Comparison of ENCODE assay signal across 22 cellular contexts in the genomic region with DNA sequence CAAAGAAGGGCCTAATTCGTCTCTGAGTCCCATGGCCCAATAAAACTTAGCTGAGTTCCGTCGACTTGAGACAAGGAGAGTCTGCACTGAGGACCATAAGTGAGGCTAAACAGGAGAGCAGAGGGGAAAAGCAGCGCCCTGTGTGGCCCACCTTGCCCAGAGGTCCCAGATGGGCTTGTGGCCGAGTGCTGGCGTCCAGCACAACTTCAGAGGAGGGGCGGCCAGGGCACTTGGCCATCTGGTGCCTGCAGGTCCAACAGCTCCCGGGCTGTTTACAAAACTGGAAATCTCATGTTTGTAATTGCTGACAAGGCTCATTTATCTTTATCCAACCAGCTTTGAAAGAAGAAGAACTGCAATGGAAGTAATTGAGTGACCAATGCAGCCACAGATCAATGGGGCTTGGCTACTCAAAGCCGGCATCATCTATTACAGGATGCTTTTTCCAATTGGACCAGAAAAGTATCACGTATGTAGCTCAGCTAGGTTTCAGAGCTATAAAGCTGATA.
A peak's percentile ranks its signal among the peaks of the same experiment; 100 is the strongest.
DNase-seq lines count a peak whose midpoint lies in the region; ATAC-seq, FAIRE-seq and TF ChIP-seq lines count a peak whose summit lies in the region.
"Had no signal": no experiment of that assay in that cellular context is flagged by ENCODE, and none has a peak within 500 bp of the region (broad histone marks: within the 10 kb centered on the region; RNA-seq: fewer than 3 reads in every experiment).

No MANE protein-coding gene starts in this region.

- no peak for TF ChIP-seq EP300 in A549 (IDR thresholded peaks at IDR 0.05)
- TF ChIP-seq EP300 in esophagus muscularis mucosa (IDR thresholded peaks at IDR 0.05), result no peak

- H3K27me3 ChIP-seq in IMR-90 (ENCODE audit: control insufficient read depth, insufficient read depth, low read length) (no peaks in the 10 kb centered on the region), esophagus muscularis mucosa (peaks cover 0 to 6% (median 0%) of the 10 kb centered on the region in 4 donors)
- H3K27me3 ChIP-seq: BLaER1 treated with 17β-estradiol and CSF1 and Interleukin-3, amounts not matched to agents 10 nM and 100 nM had no signal

- no peak overlapping the region for H3K4ac ChIP-seq in IMR-90 (ENCODE audit: low read depth, low read length)

- H2AK5ac ChIP-seq in IMR-90 (ENCODE audit: low read depth, low read length), result no peak overlapping the region

- H3K4me3 Mint-ChIP-seq in neural crest cell, result no peak overlapping the region
- H3K4me3 Mint-ChIP-seq: B cell; CD4-positive, alpha-beta T cell; CD8-positive, alpha-beta T cell had no signal

- TF ChIP-seq CTCF in A549 (IDR thresholded peaks at IDR 0.05) (no peak), IMR-90 (conservative IDR thresholded peaks at IDR 0.05; ENCODE audit: low read depth, low read length) (no peak), esophagus muscularis mucosa (IDR thresholded peaks at IDR 0.05) (no peak), neural crest cell (conservative IDR thresholded peaks at IDR 0.05) (no peak)

- no peaks in the 10 kb centered on the region for H3K9me3 ChIP-seq in A549
- H3K9me3 ChIP-seq in IMR-90 (ENCODE audit: control insufficient read depth, insufficient read depth, low read length), result peaks cover 25% of the 10 kb centered on the region
- no peaks in the 10 kb centered on the region for H3K9me3 ChIP-seq in esophagus muscularis mucosa
- H3K9me3 ChIP-seq: BLaER1 treated with 17β-estradiol and CSF1 and Interleukin-3, amounts not matched to agents 10 nM and 100 nM; Caco-2 had no signal

- no peak overlapping the region for H3K56ac ChIP-seq in IMR-90 (ENCODE audit: extremely low read depth, insufficient read depth, low read length)

- H4K8ac ChIP-seq in IMR-90 (ENCODE audit: low read depth in 2 of 2, low read length in 2 of 2), result no peak overlapping the region

- H3K4me3 ChIP-seq in A549, result no peak overlapping the region
- H3K4me3 ChIP-seq in IMR-90 (ENCODE audit: insufficient read depth, low read depth, low read length), result no peak overlapping the region
- H3K4me3 ChIP-seq in esophagus muscularis mucosa, result no peak overlapping the region
- H3K4me3 ChIP-seq: BLaER1 treated with 17β-estradiol and CSF1 and Interleukin-3, amounts not matched to agents 10 nM and 100 nM had no signal

- H3K4me2 ChIP-seq in A549 (no peak overlapping the region), IMR-90 (ENCODE audit: low read depth, low read length) (no peak overlapping the region)
- H3K4me2 ChIP-seq: BLaER1 treated with 17β-estradiol and CSF1 and Interleukin-3, amounts not matched to agents 10 nM and 100 nM had no signal

- peak overlapping the region; percentile 58 for H2AFZ ChIP-seq in IMR-90 (replicated peaks; ENCODE audit: low read length, poor library complexity)

- no peak overlapping the region for H3K9ac ChIP-seq in IMR-90 (ENCODE audit: low read depth, low read length)
- H3K9ac ChIP-seq: BLaER1 treated with 17β-estradiol and CSF1 and Interleukin-3, amounts not matched to agents 10 nM and 100 nM had no signal

- no peak for FAIRE-seq in A549 (lab: Jason Lieb, UNC)
- FAIRE-seq: A204.1, D721Med, G401.6, GM12891 had no signal

- TF ChIP-seq RAD21 in A549 (conservative IDR thresholded peaks at IDR 0.05 in 1 of 2, IDR thresholded peaks at IDR 0.05 in 1 of 2) (no peak), IMR-90 (IDR thresholded peaks at IDR 0.05; ENCODE audit: low read length) (no peak)

- CTCF ChIA-PET in A549 (lab: Yijun Ruan, JAX) (no interaction called here), IMR-90 (lab: Yijun Ruan, JAX) (no interaction called here)

- intact Hi-C loops in IMR-90 (cut with micrococcal nuclease), result no loop called here
- intact Hi-C loops in esophagus muscularis mucosa (cut with DNase I), result no loop called here

- no peak overlapping the region for H3K23ac ChIP-seq in IMR-90 (ENCODE audit: low read depth, low read length)

- no peak overlapping the region for H2BK15ac ChIP-seq in IMR-90 (ENCODE audit: low read depth, low read length)

- POLR2A ChIA-PET in A549 (lab: Yijun Ruan, JAX) (no interaction called here), IMR-90 (lab: Charles Lee; ENCODE audit: unreplicated experiment) (no interaction called here)

- H3K4me1 Mint-ChIP-seq in neural crest cell, result peaks cover 25% of the 10 kb centered on the region
- H3K4me1 Mint-ChIP-seq: B cell had no signal

- H3K27ac Mint-ChIP-seq in neural crest cell (ENCODE audit: unreplicated experiment), result peak overlapping the region; percentile 62
- H3K27ac Mint-ChIP-seq: B cell; CD4-positive, alpha-beta T cell; CD8-positive, alpha-beta T cell had no signal

- H3K27ac ChIP-seq in A549 (no peak overlapping the region), IMR-90 (ENCODE audit: insufficient read depth, low read length) (no peak overlapping the region), esophagus muscularis mucosa (replicated peaks in 1 of 4) (no peak overlapping the region)
- H3K27ac ChIP-seq: BLaER1 treated with 17β-estradiol and CSF1 and Interleukin-3, amounts not matched to agents 10 nM and 100 nM; C4-2B had no signal

- BruUV-seq in IMR-90 (replicated peaks; lab: Mats Ljungman, UMichigan), result no TSS peak

- DNase-seq in A549 (ENCODE audit: low read depth in 1 of 2, low spot score in 1 of 2) (no peak), IMR-90 (no peak), esophagus muscularis mucosa (ENCODE audit: extremely low spot score) (peak; percentile 81), neural crest cell (ENCODE audit: low read depth, low spot score) (no peak), superior temporal gyrus (ENCODE audit: extremely low spot score) (no peak)
- DNase-seq: 8988T; AML-193; Caco-2; Calu3; CD4-positive, alpha-beta T cell; CD8-positive, alpha-beta T cell; DMS79 treated with DMSO at 0.1 percent for 48 hours; GF-D8 had no signal

- no peak overlapping the region for H3K18ac ChIP-seq in IMR-90 (ENCODE audit: low read depth, low read length)

- no peak overlapping the region for H2AK9ac ChIP-seq in IMR-90 (replicated peaks; ENCODE audit: low read depth, low read length, poor library complexity)

- H3K9me3 Mint-ChIP-seq in neural crest cell, result no peaks in the 10 kb centered on the region
- H3K9me3 Mint-ChIP-seq: CD4-positive, alpha-beta T cell; CD8-positive, alpha-beta T cell had no signal

- H2BK120ac ChIP-seq in IMR-90 (ENCODE audit: low read depth, low read length), result no peak overlapping the region

- no peaks in the 10 kb centered on the region for H4K20me1 ChIP-seq in IMR-90 (ENCODE audit: insufficient read depth, low read length)
- H4K20me1 ChIP-seq: BLaER1 treated with 17β-estradiol and CSF1 and Interleukin-3, amounts not matched to agents 10 nM and 100 nM had no signal

- dilution Hi-C loops in IMR-90 (cut with HindIII; ENCODE audit: low sequenced_read_pairs, unreplicated experiment), result no loop called here

- no peak for ATAC-seq in A549
- ATAC-seq in IMR-90 (ENCODE audit: low read depth), result no peak
- no peak for ATAC-seq in HG02798 (IDR thresholded peaks at IDR 0.05; ENCODE audit: poor library complexity, unreplicated experiment)
- ATAC-seq in GM18520 (IDR thresholded peaks at IDR 0.05; ENCODE audit: unreplicated experiment), result no peak
- ATAC-seq: CD8-positive, alpha-beta T cell had no signal

- no peaks in the 10 kb centered on the region for H3K9me1 ChIP-seq in IMR-90 (ENCODE audit: insufficient read depth, low read length)

- TF ChIP-seq POLR2A in A549 (IDR thresholded peaks at IDR 0.05; ENCODE audit: low read length) (no peak), IMR-90 (IDR thresholded peaks at IDR 0.05; ENCODE audit: low read depth, low read length) (no peak), esophagus muscularis mucosa (IDR thresholded peaks at IDR 0.05; ENCODE audit: low read depth) (no peak)

- no peak overlapping the region for H4K5ac ChIP-seq in IMR-90 (ENCODE audit: low read depth, low read length)

- H4K91ac ChIP-seq in IMR-90 (ENCODE audit: insufficient read depth, low read depth, low read length), result no peak overlapping the region

- H2BK20ac ChIP-seq in IMR-90 (ENCODE audit: low read depth, low read length), result no peak overlapping the region

- H3K4me1 ChIP-seq in A549, result no peaks in the 10 kb centered on the region
- H3K4me1 ChIP-seq in IMR-90 (ENCODE audit: control insufficient read depth, insufficient read depth, low read length), result no peaks in the 10 kb centered on the region
- no peaks in the 10 kb centered on the region for H3K4me1 ChIP-seq in esophagus muscularis mucosa
- H3K4me1 ChIP-seq: BLaER1 treated with 17β-estradiol and CSF1 and Interleukin-3, amounts not matched to agents 10 nM and 100 nM; Caco-2 had no signal

- no peaks in the 10 kb centered on the region for H3K36me3 Mint-ChIP-seq in neural crest cell (ENCODE audit: low read depth)
- H3K36me3 Mint-ChIP-seq: CD8-positive, alpha-beta T cell had no signal

- no peak overlapping the region for H3K14ac ChIP-seq in IMR-90 (replicated peaks; ENCODE audit: low read depth, low read length)

- no peak overlapping the region for H2BK5ac ChIP-seq in IMR-90 (ENCODE audit: low read depth, low read length, poor library complexity, severe bottlenecking)

- 18% methylated on average over 10 of the region's 10 CpGs for WGBS in A549 (ENCODE audit: missing lambda C conversion rate)
- 32% methylated on average over 4 of the region's 10 CpGs; no CpG with 5 or more reads in 1 of the 2 experiments for WGBS in IMR-90 (ENCODE audit: extremely low coverage in 2 of 2, insufficient read length in 1 of 2), 2 experiments
- WGBS in esophagus muscularis mucosa, result 64% methylated on average over 10 of the region's 10 CpGs

- H3K36me3 ChIP-seq in IMR-90 (ENCODE audit: control insufficient read depth, insufficient read depth, low read length) (no peaks in the 10 kb centered on the region), esophagus muscularis mucosa (no peaks in the 10 kb centered on the region)
- H3K36me3 ChIP-seq: BLaER1 treated with 17β-estradiol and CSF1 and Interleukin-3, amounts not matched to agents 10 nM and 100 nM had no signal

- no peaks in the 10 kb centered on the region for H3K79me1 ChIP-seq in IMR-90 (ENCODE audit: low read depth in 1 of 2, low read length in 2 of 2)

- in situ Hi-C loops in IMR-90 (cut with MboI; ENCODE audit: low sequenced_read_pairs), result no loop called here

- H3K27me3 Mint-ChIP-seq in neural crest cell (ENCODE audit: low read depth), result no peaks in the 10 kb centered on the region
- H3K27me3 Mint-ChIP-seq: B cell; CD4-positive, alpha-beta T cell had no signal

TF ChIP-seq in A549, 52 proteins besides CTCF, POLR2A, EP300 and RAD21:
- no peak for TF ChIP-seq EHF (CRISPR knock-in tag; IDR thresholded peaks at IDR 0.05)
- peak; percentile 80 for TF ChIP-seq MAFK (IDR thresholded peaks at IDR 0.05; ENCODE audit: partially characterized antibody)
- TF ChIP-seq NFE2L2 (conservative IDR thresholded peaks at IDR 0.05; ENCODE audit: low read length), result no peak
- no peak for TF ChIP-seq RCOR1 (IDR thresholded peaks at IDR 0.05; ENCODE audit: low read depth, low read length)
- no peak for TF ChIP-seq CBX2 (IDR thresholded peaks at IDR 0.05; ENCODE audit: borderline replicate concordance, low read depth)

TF ChIP-seq in IMR-90, 13 proteins besides CTCF, POLR2A, EP300 and RAD21:
- TF ChIP-seq FOS (IDR thresholded peaks at IDR 0.05; ENCODE audit: low read depth, low read length) (no peak), MAFK (IDR thresholded peaks at IDR 0.05; ENCODE audit: low read depth, low read length) (peak; percentile 59; the same call in 1 of the 2 replicates)
